Comparison of ENCODE assay signal across 14 cellular contexts in genomic region chr6:134599079-134599478, GRCh38.
DNase-seq lines count a peak whose midpoint lies in the region; ATAC-seq and TF ChIP-seq lines count a peak whose summit lies in the region.
"Had no signal": no experiment of that assay in that cellular context is flagged by ENCODE, and none has a peak within 500 bp of the region (broad histone marks: within the 10 kb centered on the region; RNA-seq: fewer than 3 reads in every experiment).

No MANE protein-coding gene starts in this region.

- CTCF ChIA-PET in IMR-90 (lab: Yijun Ruan, JAX) = interaction anchor here (0.7 kb wide), 1 partner anchor 34 kb away, joined by 3 read pairs; no protein-coding TSS in a partner anchor

- H3K27me3 ChIP-seq in IMR-90 (ENCODE audit: control insufficient read depth, insufficient read depth, low read length) (no peaks in the 10 kb centered on the region), body of pancreas (no peaks in the 10 kb centered on the region), parathyroid adenoma (ENCODE audit: control insufficient read depth, insufficient read depth, low read length) (no peaks in the 10 kb centered on the region), prostate gland (replicated peaks; ENCODE audit: insufficient read depth) (no peaks in the 10 kb centered on the region), endodermal cell (ENCODE audit: control insufficient read depth, insufficient read depth, low read length, poor library complexity, severe bottlenecking) (no peaks in the 10 kb centered on the region)

- H3K9me1 ChIP-seq in IMR-90 (ENCODE audit: insufficient read depth, low read length) = no peaks in the 10 kb centered on the region

- H3K79me1 ChIP-seq in IMR-90 (ENCODE audit: low read depth in 1 of 2, low read length in 2 of 2) = no peaks in the 10 kb centered on the region

- no peak overlapping the region for H3K4me3 Mint-ChIP-seq in endodermal cell
- H3K4me3 Mint-ChIP-seq: CD14-positive monocyte; CD8-positive, alpha-beta T cell; GM23338 had no signal

- no peaks in the 10 kb centered on the region for H3K4me1 Mint-ChIP-seq in endodermal cell
- H3K4me1 Mint-ChIP-seq: GM23338 had no signal

- H4K20me1 ChIP-seq in IMR-90 (ENCODE audit: insufficient read depth, low read length) = no peaks in the 10 kb centered on the region

- H3K27ac Mint-ChIP-seq in endodermal cell = no peak overlapping the region
- H3K27ac Mint-ChIP-seq: CD14-positive monocyte; CD8-positive, alpha-beta T cell; GM23338 had no signal

- H2BK15ac ChIP-seq in IMR-90 (ENCODE audit: low read depth, low read length) = no peak overlapping the region

- H3K4ac ChIP-seq in IMR-90 (ENCODE audit: low read depth, low read length) = no peak overlapping the region

- BruUV-seq in IMR-90 (replicated peaks; lab: Mats Ljungman, UMichigan) = no TSS peak

- no peak overlapping the region for H3K14ac ChIP-seq in IMR-90 (replicated peaks; ENCODE audit: low read depth, low read length)

- POLR2A ChIA-PET in IMR-90 (lab: Charles Lee; ENCODE audit: unreplicated experiment) = no interaction called here

- no peak overlapping the region for H2BK120ac ChIP-seq in IMR-90 (ENCODE audit: low read depth, low read length)

- H3K27ac ChIP-seq in IMR-90 (ENCODE audit: insufficient read depth, low read length) (no peak overlapping the region), body of pancreas (no peak overlapping the region), parathyroid adenoma (no peak overlapping the region), prostate gland (no peak overlapping the region), endodermal cell (ENCODE audit: low read depth, low read length) (no peak overlapping the region)
- H3K27ac ChIP-seq: 22Rv1 had no signal

- H3K4me2 ChIP-seq in IMR-90 (ENCODE audit: low read depth, low read length) = no peak overlapping the region
- H3K4me2 ChIP-seq in parathyroid adenoma (ENCODE audit: low read length) = no peak overlapping the region
- H3K4me2 ChIP-seq: GM23338 had no signal

- H3K36me3 Mint-ChIP-seq in endodermal cell (ENCODE audit: low read depth) = peaks cover 4% of the 10 kb centered on the region
- H3K36me3 Mint-ChIP-seq: CD8-positive, alpha-beta T cell had no signal

- no peaks in the 10 kb centered on the region for H3K36me3 ChIP-seq in IMR-90 (ENCODE audit: control insufficient read depth, insufficient read depth, low read length)
- no peaks in the 10 kb centered on the region for H3K36me3 ChIP-seq in body of pancreas (replicated peaks in 1 of 2; ENCODE audit: insufficient read depth in 1 of 2, low read depth in 2 of 2)
- no peaks in the 10 kb centered on the region for H3K36me3 ChIP-seq in parathyroid adenoma (ENCODE audit: control insufficient read depth, insufficient read depth, low read length)
- H3K36me3 ChIP-seq in prostate gland = no peaks in the 10 kb centered on the region
- H3K36me3 ChIP-seq in endodermal cell (ENCODE audit: control insufficient read depth, insufficient read depth, low read length) = no peaks in the 10 kb centered on the region

- H3K79me2 ChIP-seq in parathyroid adenoma = no peaks in the 10 kb centered on the region

- ATAC-seq in IMR-90 (ENCODE audit: low read depth) (no peak), body of pancreas (no peak)
- ATAC-seq: CD8-positive, alpha-beta T cell; GM23338 had no signal

- H3K56ac ChIP-seq in IMR-90 (ENCODE audit: extremely low read depth, insufficient read depth, low read length) = no peak overlapping the region

- no peak for TF ChIP-seq CTCF in IMR-90 (conservative IDR thresholded peaks at IDR 0.05; ENCODE audit: low read depth, low read length)
- no peak for TF ChIP-seq CTCF in body of pancreas (IDR thresholded peaks at IDR 0.05)
- no peak for TF ChIP-seq CTCF in parathyroid adenoma (IDR thresholded peaks at IDR 0.05)
- no peak for TF ChIP-seq CTCF in prostate gland (IDR thresholded peaks at IDR 0.05)
- TF ChIP-seq CTCF in endodermal cell (conservative IDR thresholded peaks at IDR 0.05) = no peak

- TF ChIP-seq RAD21 in IMR-90 (IDR thresholded peaks at IDR 0.05; ENCODE audit: low read length) = no peak

- H3K9ac ChIP-seq in IMR-90 (ENCODE audit: low read depth, low read length) = no peak overlapping the region
- no peak overlapping the region for H3K9ac ChIP-seq in parathyroid adenoma
- H3K9ac ChIP-seq in endodermal cell (ENCODE audit: extremely low read depth, low read length, poor library complexity, severe bottlenecking) = no peak overlapping the region

- no peak overlapping the region for H2AK9ac ChIP-seq in IMR-90 (replicated peaks; ENCODE audit: low read depth, low read length, poor library complexity)

- no peak overlapping the region for H3K4me3 ChIP-seq in IMR-90 (ENCODE audit: insufficient read depth, low read depth, low read length)
- H3K4me3 ChIP-seq in body of pancreas = no peak overlapping the region
- H3K4me3 ChIP-seq in parathyroid adenoma (ENCODE audit: low read depth, low read length) = no peak overlapping the region
- no peak overlapping the region for H3K4me3 ChIP-seq in prostate gland
- H3K4me3 ChIP-seq in endodermal cell (ENCODE audit: low read length) = no peak overlapping the region
- H3K4me3 ChIP-seq: GM23338 had no signal

- H4K8ac ChIP-seq in IMR-90 (ENCODE audit: low read depth in 2 of 2, low read length in 2 of 2) = no peak overlapping the region

- no peak overlapping the region for H2BK5ac ChIP-seq in IMR-90 (ENCODE audit: low read depth, low read length, poor library complexity, severe bottlenecking)

- dilution Hi-C loops in IMR-90 (cut with HindIII; ENCODE audit: low sequenced_read_pairs, unreplicated experiment) = no loop called here

- peaks cover 30% of the 10 kb centered on the region for H3K9me3 Mint-ChIP-seq in endodermal cell

- no peak overlapping the region for H3K23ac ChIP-seq in IMR-90 (ENCODE audit: low read depth, low read length)

- no peak overlapping the region for H4K91ac ChIP-seq in IMR-90 (ENCODE audit: insufficient read depth, low read depth, low read length)

- H2AFZ ChIP-seq in IMR-90 (replicated peaks; ENCODE audit: low read length, poor library complexity) (no peak overlapping the region), parathyroid adenoma (peak overlapping the region; percentile 52)
- H2AFZ ChIP-seq: GM23338 had no signal

- in situ Hi-C loops in IMR-90 (cut with MboI; ENCODE audit: low sequenced_read_pairs) = no loop called here

- intact Hi-C loops in IMR-90 (cut with micrococcal nuclease) (no loop called here), body of pancreas (cut with DNase I) (no loop called here), prostate gland (cut with DNase I) (no loop called here)

- peaks cover 8% of the 10 kb centered on the region for H3K9me3 ChIP-seq in IMR-90 (ENCODE audit: control insufficient read depth, insufficient read depth, low read length)
- no peaks in the 10 kb centered on the region for H3K9me3 ChIP-seq in body of pancreas
- no peaks in the 10 kb centered on the region for H3K9me3 ChIP-seq in parathyroid adenoma (ENCODE audit: control insufficient read depth, low read length)
- H3K9me3 ChIP-seq in prostate gland = no peaks in the 10 kb centered on the region
- H3K9me3 ChIP-seq in endodermal cell (ENCODE audit: control insufficient read depth, low read length) = peaks cover 20% of the 10 kb centered on the region

- H2BK20ac ChIP-seq in IMR-90 (ENCODE audit: low read depth, low read length) = no peak overlapping the region

- peak overlapping the region; percentile 10; the same call in 1 of the 2 replicates for H2AK5ac ChIP-seq in IMR-90 (ENCODE audit: low read depth, low read length)

- TF ChIP-seq POLR2A in IMR-90 (IDR thresholded peaks at IDR 0.05; ENCODE audit: low read depth, low read length) (no peak), body of pancreas (IDR thresholded peaks at IDR 0.05) (no peak), prostate gland (IDR thresholded peaks at IDR 0.05) (no peak)

- WGBS in IMR-90 (ENCODE audit: extremely low coverage in 2 of 2, insufficient read length in 1 of 2), 2 experiments = no CpG with 5 or more reads among the region's 3 CpGs
- WGBS in body of pancreas, 2 donors = 32 to 37% methylated on average over 3 of the region's 3 CpGs
- 70% methylated on average over 3 of the region's 3 CpGs for WGBS in prostate gland
- WGBS in endodermal cell (ENCODE audit: insufficient coverage in 1 of 2, insufficient read length in 1 of 2), 2 experiments = 79% methylated on average over 3 of the region's 3 CpGs; no CpG with 5 or more reads in 1 of the 2 experiments

- H3K4me1 ChIP-seq in IMR-90 (ENCODE audit: control insufficient read depth, insufficient read depth, low read length) (no peaks in the 10 kb centered on the region), body of pancreas (peaks cover 11% of the 10 kb centered on the region), parathyroid adenoma (peaks cover 12% of the 10 kb centered on the region), prostate gland (replicated peaks) (no peaks in the 10 kb centered on the region), endodermal cell (ENCODE audit: control insufficient read depth, insufficient read depth, low read length) (no peaks in the 10 kb centered on the region)
- H3K4me1 ChIP-seq: Caco-2 had no signal

- H3K27me3 Mint-ChIP-seq in endodermal cell (ENCODE audit: insufficient read depth) = no peaks in the 10 kb centered on the region

- DNase-seq in NCI-H1092 treated with DMSO at 0.1 percent for 48 hours (lab: John Stamatoyannopoulos, UW) (peak; percentile 1), NCI-H1092 (lab: John Stamatoyannopoulos, UW) (no peak), IMR-90 (no peak), body of pancreas (peak; percentile 19 to 61 (median 40)), NCI-H748 treated with DMSO at 0.1 percent for 48 hours (lab: John Stamatoyannopoulos, UW) (no peak), prostate gland (ENCODE audit: low spot score) (no peak), endodermal cell (no peak)
- DNase-seq: Caco-2; CD8-positive, alpha-beta T cell; H7 had no signal

- no peak overlapping the region for H3K18ac ChIP-seq in IMR-90 (ENCODE audit: low read depth, low read length)

- no peak overlapping the region for H4K5ac ChIP-seq in IMR-90 (ENCODE audit: low read depth, low read length)

TF ChIP-seq in IMR-90, 13 proteins besides CTCF, POLR2A, EP300 and RAD21 (continues in another document):
- no peak for TF ChIP-seq CHD1 (IDR thresholded peaks at IDR 0.05; ENCODE audit: low read depth, low read length)
- TF ChIP-seq BHLHE40 (IDR thresholded peaks at IDR 0.05; ENCODE audit: low read depth, low read length) = no peak
- TF ChIP-seq, protein P1, sequence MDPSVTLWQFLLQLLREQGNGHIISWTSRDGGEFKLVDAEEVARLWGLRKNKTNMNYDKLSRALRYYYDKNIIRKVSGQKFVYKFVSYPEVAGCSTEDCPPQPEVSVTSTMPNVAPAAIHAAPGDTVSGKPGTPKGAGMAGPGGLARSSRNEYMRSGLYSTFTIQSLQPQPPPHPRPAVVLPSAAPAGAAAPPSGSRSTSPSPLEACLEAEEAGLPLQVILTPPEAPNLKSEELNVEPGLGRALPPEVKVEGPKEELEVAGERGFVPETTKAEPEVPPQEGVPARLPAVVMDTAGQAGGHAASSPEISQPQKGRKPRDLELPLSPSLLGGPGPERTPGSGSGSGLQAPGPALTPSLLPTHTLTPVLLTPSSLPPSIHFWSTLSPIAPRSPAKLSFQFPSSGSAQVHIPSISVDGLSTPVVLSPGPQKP (IDR thresholded peaks at IDR 0.05; ENCODE audit: borderline replicate concordance, low read depth, low read length) = no peak
- no peak for TF ChIP-seq SMC3 (IDR thresholded peaks at IDR 0.05; ENCODE audit: low read depth, low read length)
- TF ChIP-seq MAZ (IDR thresholded peaks at IDR 0.05; ENCODE audit: borderline replicate concordance, low read depth, low read length) = no peak
- no peak for TF ChIP-seq MAFK (IDR thresholded peaks at IDR 0.05; ENCODE audit: low read depth, low read length)

Comparison
In these comparisons a context has a peak if more than half of its experiments do, and no peak if none do; other contexts are left out.
1. DNase-seq: peak in NCI-H1092 treated with DMSO at 0.1 percent for 48 hours (single experiment) and body of pancreas (4 of 4); none in NCI-H1092 (single experiment), IMR-90 (single experiment), NCI-H748 treated with DMSO at 0.1 percent for 48 hours (single experiment), prostate gland (single experiment) and endodermal cell (single experiment).